19 cellular contexts compared by ENCODE assay signal in genomic region chr4:183493246-183493645, GRCh38. TPM values are rescaled to one million over a fixed set of nuclear protein-coding genes. Genes with fewer than 3 reads are reported as not detected.
DNase-seq lines count a peak whose midpoint lies in the region; ATAC-seq and TF ChIP-seq lines count a peak whose summit lies in the region.
"Had no signal": no experiment of that assay in that cellular context is flagged by ENCODE, and none has a peak within 500 bp of the region (broad histone marks: within the 10 kb centered on the region; RNA-seq: fewer than 3 reads in every experiment).

No MANE protein-coding gene starts in this region.

- H3K36me3 ChIP-seq in PC-9 (ENCODE audit: low read depth) (no peaks in the 10 kb centered on the region), suprapubic skin (no peaks in the 10 kb centered on the region)
- H3K36me3 ChIP-seq: HAP-1 had no signal

- H3K27me3 Mint-ChIP-seq in osteocyte (ENCODE audit: unreplicated experiment) = no peaks in the 10 kb centered on the region

- H3K27me3 ChIP-seq in PC-9 (ENCODE audit: insufficient read depth, low read depth) (no peaks in the 10 kb centered on the region), suprapubic skin (no peaks in the 10 kb centered on the region)

- peaks cover 29% of the 10 kb centered on the region for H3K4me1 ChIP-seq in PC-9 (replicated peaks; ENCODE audit: insufficient read depth)
- H3K4me1 ChIP-seq in suprapubic skin = no peaks in the 10 kb centered on the region
- H3K4me1 ChIP-seq: HAP-1 had no signal

- H3K9me3 Mint-ChIP-seq in osteocyte (ENCODE audit: unreplicated experiment) = peaks cover 6% of the 10 kb centered on the region

- CTCF ChIA-PET in PC-9 (lab: Charles Lee) = interaction anchor here (0.6 kb wide), 1 partner anchor 37 kb away, joined by 3 read pairs; no protein-coding TSS in a partner anchor

- H4K20me1 ChIP-seq in PC-9 (ENCODE audit: insufficient read depth) = no peaks in the 10 kb centered on the region

- H3K4me1 Mint-ChIP-seq in osteocyte (ENCODE audit: unreplicated experiment) = peaks cover 19% of the 10 kb centered on the region

- H3K4me3 ChIP-seq in PC-9 = no peak overlapping the region
- no peak overlapping the region for H3K4me3 ChIP-seq in epithelial cell of esophagus (ENCODE audit: low read length)
- H3K4me3 ChIP-seq in suprapubic skin = no peak overlapping the region
- H3K4me3 ChIP-seq: HAP-1, K562 had no signal

- DNase-seq in GM04504 (ENCODE audit: low read depth) (peak; percentile 37), PC-9 (no peak), epithelial cell of esophagus (ENCODE audit: low read depth) (peak; percentile 80), osteocyte (ENCODE audit: extremely low spot score, unreplicated experiment) (no peak), suprapubic skin (ENCODE audit: low spot score in 2 of 2) (no peak), NCI-H2171 (lab: John Stamatoyannopoulos, UW) (no peak)
- DNase-seq: AML-193, DMS79 treated with DMSO at 0.1 percent for 48 hours, NCI-H1105, NCI-H1694, NCI-H2081 treated with DMSO at 0.1 percent for 48 hours, NCI-H510A, NCI-H774, OCI-M1, RPMI8226 had no signal

- no peak for TF ChIP-seq POLR2A in suprapubic skin (IDR thresholded peaks at IDR 0.05)

- POLR2A ChIA-PET in PC-9 (lab: Charles Lee; ENCODE audit: unreplicated experiment) = interaction anchor here (0.7 kb wide), 2 partner anchors 54 to 405 kb away, joined by 3 to 4 read pairs; no protein-coding TSS in a partner anchor

- intact Hi-C loops in PC-9 (cut with micrococcal nuclease; ENCODE audit: unreplicated experiment) = loop anchor here (1.0 kb wide), 1 partner anchor 11 kb away; no protein-coding TSS in a partner anchor

- peaks cover 9% of the 10 kb centered on the region for H3K36me3 Mint-ChIP-seq in osteocyte (ENCODE audit: unreplicated experiment)

- H2AFZ ChIP-seq in PC-9 = peak overlapping the region; percentile 60; the same call in 1 of the 2 replicates

- peak overlapping the region; percentile 65 for H3K4me2 ChIP-seq in PC-9

- H3F3A ChIP-seq in PC-9 (ENCODE audit: insufficient read depth, low read depth) = peaks cover 30% of the 10 kb centered on the region

- WGBS in suprapubic skin = 82% methylated on average over 3 of the region's 3 CpGs

- H3K4me3 Mint-ChIP-seq in osteocyte (ENCODE audit: unreplicated experiment) = no peak overlapping the region

- TF ChIP-seq EP300 in suprapubic skin (IDR thresholded peaks at IDR 0.05) = no peak

- TF ChIP-seq CTCF in PC-9 (conservative IDR thresholded peaks at IDR 0.05) (no peak), epithelial cell of esophagus (IDR thresholded peaks at IDR 0.05; ENCODE audit: insufficient read depth, low read depth, low read length, missing control alignments) (no peak), osteocyte (IDR thresholded peaks at IDR 0.05) (no peak), suprapubic skin (IDR thresholded peaks at IDR 0.05) (no peak)

- H3K9me2 ChIP-seq in PC-9 (ENCODE audit: insufficient read depth) = no peaks in the 10 kb centered on the region

- BruUV-seq in PC-9 (replicated peaks; lab: Mats Ljungman, UMichigan) = no TSS peak

- H3K27ac ChIP-seq in PC-9 (peak overlapping the region; percentile 76), suprapubic skin (no peak overlapping the region)

- peak overlapping the region; percentile 40 for H3K27ac Mint-ChIP-seq in osteocyte (ENCODE audit: unreplicated experiment)

- H3K9me3 ChIP-seq in PC-9 (ENCODE audit: insufficient read depth, low read depth) = peaks cover 5% of the 10 kb centered on the region; the same call in 1 of the 2 replicates
- peaks cover 4% of the 10 kb centered on the region for H3K9me3 ChIP-seq in suprapubic skin
- H3K9me3 ChIP-seq: HAP-1 had no signal

- no peak for ATAC-seq in GM18858 (IDR thresholded peaks at IDR 0.05; ENCODE audit: unreplicated experiment)
- ATAC-seq in GM18519 (IDR thresholded peaks at IDR 0.05; ENCODE audit: low FRiP score, unreplicated experiment) = no peak
- ATAC-seq: K562 had no signal

- no peaks in the 10 kb centered on the region for H3K79me2 ChIP-seq in PC-9 (ENCODE audit: low read depth)

RNA-seq across cellular contexts. Expression of gene ING2, which starts 11.6 kb away (rescaled TPM):
- 10.6 and 11.6 TPM in 2 replicates for total RNA-seq in PC-9 (2021)
- 7.0 and 10.2 TPM in 2 replicates for total RNA-seq in osteocyte
- total RNA-seq in suprapubic skin = 10 to 100 TPM in 3 of 4 donors, 1 to 10 TPM in 1; 9.9 to 21.2 (median 18.8) TPM

RNA-seq across cellular contexts. Expression of gene CDKN2AIP, which starts 48.8 kb away (rescaled TPM):
- total RNA-seq in PC-9 (2021) (7.7 and 8.7 TPM in 2 replicates), osteocyte (13.2 and 13.8 TPM in 2 replicates), suprapubic skin (10 to 100 TPM; 14.0 to 25.6 (median 17.2) TPM)

Comparison
In these comparisons a context has a peak if more than half of its experiments do, and no peak if none do; other contexts are left out.
1. DNase-seq: peak in GM04504 (single experiment) and epithelial cell of esophagus (single experiment); none in PC-9 (0 of 2), osteocyte (single experiment), suprapubic skin (0 of 2) and NCI-H2171 (single experiment).